10 cellular contexts compared by ENCODE assay signal in genomic region chr19:38699027-38699346, GRCh38. TPM values are rescaled to one million over a fixed set of nuclear protein-coding genes. Genes with fewer than 3 reads are reported as not detected.
DNase-seq lines count a peak whose midpoint lies in the region; ATAC-seq and TF ChIP-seq lines count a peak whose summit lies in the region.
"Had no signal": no experiment of that assay in that cellular context is flagged by ENCODE, and none has a peak within 500 bp of the region (broad histone marks: within the 10 kb centered on the region; RNA-seq: fewer than 3 reads in every experiment).

No MANE protein-coding gene starts in this region.

- H3K36me3 Mint-ChIP-seq in chondrocyte (ENCODE audit: low read depth), result peaks cover 20% of the 10 kb centered on the region
- H3K36me3 Mint-ChIP-seq in natural killer cell treated with Interleukin-12 subunit alpha and Interleukin-12 subunit beta and Interleukin-15 and Interleukin-18, amount 100 ng/mL, for 72 hours, result no peaks in the 10 kb centered on the region

- peak overlapping the region; percentile 76 for H3K27ac Mint-ChIP-seq in chondrocyte (ENCODE audit: unreplicated experiment)
- H3K27ac Mint-ChIP-seq in natural killer cell treated with Interleukin-12 subunit alpha and Interleukin-12 subunit beta and Interleukin-15 and Interleukin-18, amount 100 ng/mL, for 72 hours, result peak overlapping the region; percentile 77 to 98

- H3K4me1 Mint-ChIP-seq in chondrocyte (ENCODE audit: low read depth), result peaks cover 85% of the 10 kb centered on the region
- peaks cover 58 to 62% of the 10 kb centered on the region in 2 donors for H3K4me1 Mint-ChIP-seq in natural killer cell treated with Interleukin-12 subunit alpha and Interleukin-12 subunit beta and Interleukin-15 and Interleukin-18, amount 100 ng/mL, for 72 hours (ENCODE audit: low read depth in 2 of 2)

- no peaks in the 10 kb centered on the region for H3K9me3 Mint-ChIP-seq in chondrocyte (ENCODE audit: low read depth)
- no peaks in the 10 kb centered on the region for H3K9me3 Mint-ChIP-seq in natural killer cell treated with Interleukin-12 subunit alpha and Interleukin-12 subunit beta and Interleukin-15 and Interleukin-18, amount 100 ng/mL, for 72 hours

- TF ChIP-seq CTCF in chondrocyte (IDR thresholded peaks at IDR 0.05), result no peak

- H3K27me3 Mint-ChIP-seq in chondrocyte (ENCODE audit: low read depth), result no peaks in the 10 kb centered on the region
- H3K27me3 Mint-ChIP-seq in natural killer cell treated with Interleukin-12 subunit alpha and Interleukin-12 subunit beta and Interleukin-15 and Interleukin-18, amount 100 ng/mL, for 72 hours, result no peaks in the 10 kb centered on the region

- no peak overlapping the region for H3K4me3 Mint-ChIP-seq in chondrocyte (ENCODE audit: unreplicated experiment)
- H3K4me3 Mint-ChIP-seq in natural killer cell treated with Interleukin-12 subunit alpha and Interleukin-12 subunit beta and Interleukin-15 and Interleukin-18, amount 100 ng/mL, for 72 hours, result peak overlapping the region; percentile 55

- DNase-seq in stimulated activated naive CD4-positive, alpha-beta T cell treated with Interleukin-2 at 50 U/mL for 16 hours (lab: John Stamatoyannopoulos, UW), result peak; percentile 25
- no peak for DNase-seq in stimulated activated naive CD4-positive, alpha-beta T cell (lab: John Stamatoyannopoulos, UW)
- DNase-seq in chondrocyte (ENCODE audit: low spot score) (no peak), ureter (ENCODE audit: low spot score) (no peak), erythroblast (lab: John Stamatoyannopoulos, UW) (no peak), NCI-H146 treated with DMSO at 0.1 percent for 48 hours (lab: John Stamatoyannopoulos, UW; ENCODE audit: unreplicated experiment) (no peak)
- DNase-seq in natural killer cell treated with Interleukin-12 subunit alpha and Interleukin-12 subunit beta and Interleukin-15 and Interleukin-18, amount 100 ng/mL, for 72 hours (ENCODE audit: low spot score), result peak; percentile 85
- DNase-seq: stimulated activated CD4-positive, alpha-beta T cell treated with anti-CD3 and anti-CD28 coated beads, Interleukin-1b, Interleukin-23, amount 100 ng/mL, for 48 hours had no signal

- peak; percentile 60 to 86 for ATAC-seq in natural killer cell treated with Interleukin-12 subunit alpha and Interleukin-12 subunit beta and Interleukin-15 and Interleukin-18, amount 100 ng/mL, for 72 hours
- ATAC-seq in GM19463 (IDR thresholded peaks at IDR 0.05; ENCODE audit: unreplicated experiment), result no peak
- ATAC-seq: left lobe of liver had no signal

- TF ChIP-seq POLR2A in erythroblast (IDR thresholded peaks at IDR 0.05; ENCODE audit: low read length), result no peak

RNA-seq across cellular contexts. Expression of gene CAPN12, which starts 45.3 kb away (rescaled TPM):
- total RNA-seq in chondrocyte (0.40 to 0.44 TPM (median 0.44 TPM) in 3 replicates), ureter (27.6 TPM)
- 10 to 100 TPM in 1 of 2 donors, 1 to 10 TPM in 1; 3.6 to 10.4 TPM for total RNA-seq in natural killer cell treated with Interleukin-12 subunit alpha and Interleukin-12 subunit beta and Interleukin-15 and Interleukin-18, amount 100 ng/mL, for 72 hours

RNA-seq across cellular contexts. Expression of gene ACTN4, which starts 51.5 kb away (rescaled TPM):
- total RNA-seq in chondrocyte, result 641 to 921 TPM (median 917 TPM) in 3 replicates
- 100 to 1,000 TPM; 342 to 574 TPM for total RNA-seq in natural killer cell treated with Interleukin-12 subunit alpha and Interleukin-12 subunit beta and Interleukin-15 and Interleukin-18, amount 100 ng/mL, for 72 hours
- 656 TPM for total RNA-seq in ureter

Comparison
In these comparisons a context has a peak if more than half of its experiments do, and no peak if none do; other contexts are left out.
1. DNase-seq: peak in stimulated activated naive CD4-positive, alpha-beta T cell treated with Interleukin-2 at 50 U/mL for 16 hours (single experiment) and natural killer cell treated with Interleukin-12 subunit alpha and Interleukin-12 subunit beta and Interleukin-15 and Interleukin-18, amount 100 ng/mL, for 72 hours (single experiment); none in stimulated activated naive CD4-positive, alpha-beta T cell (0 of 6), chondrocyte (single experiment), ureter (single experiment), erythroblast (0 of 2) and NCI-H146 treated with DMSO at 0.1 percent for 48 hours (single experiment).